16 cellular contexts compared by ENCODE assay signal in the genomic region with DNA sequence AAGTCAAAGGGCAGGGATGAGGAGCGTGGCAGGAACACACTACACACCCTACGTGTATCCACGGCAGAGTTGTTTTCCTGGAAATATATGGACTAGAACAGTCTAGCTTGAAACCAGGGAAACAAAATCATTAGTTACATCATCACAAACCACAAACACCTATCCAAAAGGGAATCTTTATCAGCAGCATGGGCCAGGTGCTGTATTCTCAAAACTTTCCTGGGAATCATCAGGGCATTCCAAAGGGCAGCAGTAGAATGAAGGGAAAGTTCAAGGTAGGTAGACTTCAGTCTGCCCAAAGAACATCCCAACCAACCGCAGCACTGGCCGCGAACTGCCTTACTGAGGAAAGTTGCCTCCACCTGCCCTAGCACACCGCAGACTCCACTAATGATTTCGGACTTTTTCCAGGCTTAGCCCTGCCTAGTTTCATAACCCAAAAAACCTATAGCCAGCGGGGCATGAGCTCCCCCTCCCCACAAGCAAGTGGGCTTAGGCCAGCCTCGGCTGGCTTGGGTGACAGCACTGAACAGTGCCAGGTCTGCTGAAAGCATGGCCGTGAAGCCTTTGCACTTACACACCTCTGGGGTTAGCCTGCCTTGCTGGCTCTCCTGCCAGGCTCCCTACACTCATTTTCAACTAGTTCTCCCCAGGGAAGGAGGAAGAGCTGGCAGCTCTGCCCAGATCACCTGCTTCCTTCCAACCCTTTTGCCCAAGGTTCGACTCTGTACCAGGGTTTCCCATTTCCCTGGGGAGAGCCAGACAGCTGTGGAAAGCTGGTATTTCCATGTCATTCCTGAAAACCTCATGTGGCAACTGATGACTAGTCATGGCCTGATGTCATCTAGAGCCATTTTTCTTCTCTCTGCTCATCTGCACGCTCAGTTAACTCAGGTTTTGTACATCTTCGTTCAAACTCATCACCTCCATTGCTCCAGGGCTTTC.
DNase-seq lines count a peak whose midpoint lies in the region; ATAC-seq and TF ChIP-seq lines count a peak whose summit lies in the region.
"Had no signal": no experiment of that assay in that cellular context is flagged by ENCODE, and none has a peak within 500 bp of the region (broad histone marks: within the 10 kb centered on the region; RNA-seq: fewer than 3 reads in every experiment).

No MANE protein-coding gene starts in this region.

- TF ChIP-seq CTCF in ovary (IDR thresholded peaks at IDR 0.05): no peak

- no peaks in the 10 kb centered on the region for H3K9me3 ChIP-seq in ovary
- H3K9me3 ChIP-seq: psoas muscle had no signal

- ATAC-seq in HG02759 (IDR thresholded peaks at IDR 0.05; ENCODE audit: unreplicated experiment) (no peak), HG03354 (IDR thresholded peaks at IDR 0.05; ENCODE audit: poor library complexity, severe bottlenecking, unreplicated experiment) (no peak)
- ATAC-seq: psoas muscle had no signal

- no peak overlapping the region for H3K4me3 ChIP-seq in ovary
- H3K4me3 ChIP-seq: psoas muscle had no signal

- no peaks in the 10 kb centered on the region for H3K4me1 ChIP-seq in ovary (ENCODE audit: insufficient read depth)
- H3K4me1 ChIP-seq: psoas muscle had no signal

- no peaks in the 10 kb centered on the region for H3K27me3 ChIP-seq in ovary

- in situ Hi-C loops in G401 (cut with HindIII; ENCODE audit: low sequenced_read_pairs): no loop called here

- no peaks in the 10 kb centered on the region for H3K36me3 ChIP-seq in ovary

- DNase-seq in AG20443 (ENCODE audit: low spot score) (peak; percentile 69), HS-5 (ENCODE audit: low read depth) (peak; percentile 10), amniotic epithelial cell (ENCODE audit: low read depth) (peak; percentile 45), iris pigment epithelial cell (ENCODE audit: low read depth) (peak; percentile 20), G401 (ENCODE audit: low spot score) (no peak), ovary (no peak)
- DNase-seq: activated T-cell treated with anti-CD3 and anti-CD28 coated beads, Interleukin-2, amount 50 U/mL, for 24 hours; GF-D8; Kasumi-1; NCI-H2029 treated with DMSO at 0.1 percent for 48 hours; psoas muscle; stimulated activated CD4-positive, alpha-beta T cell treated with anti-CD3 and anti-CD28 coated beads, Interleukin-2, amount 100 ng/mL, for 24 hours; SW 1271 had no signal

- TF ChIP-seq POLR2A in ovary (IDR thresholded peaks at IDR 0.05): no peak

- 84 to 89% (median 85%) methylated on average over 14 of the region's 14 CpGs for WGBS in ovary, 3 donors

- no peak overlapping the region for H3K27ac ChIP-seq in ovary
- H3K27ac ChIP-seq: C4-2B, psoas muscle had no signal

- intact Hi-C loops in ovary (cut with DNase I): no loop called here

- TF ChIP-seq EP300 in ovary (IDR thresholded peaks at IDR 0.05): no peak

Comparison
In these comparisons a context has a peak if more than half of its experiments do, and no peak if none do; other contexts are left out.
1. DNase-seq: peak in AG20443 (single experiment), HS-5 (single experiment), amniotic epithelial cell (single experiment) and iris pigment epithelial cell (single experiment); none in G401 (single experiment) and ovary (0 of 5).